In the genomic region with DNA sequence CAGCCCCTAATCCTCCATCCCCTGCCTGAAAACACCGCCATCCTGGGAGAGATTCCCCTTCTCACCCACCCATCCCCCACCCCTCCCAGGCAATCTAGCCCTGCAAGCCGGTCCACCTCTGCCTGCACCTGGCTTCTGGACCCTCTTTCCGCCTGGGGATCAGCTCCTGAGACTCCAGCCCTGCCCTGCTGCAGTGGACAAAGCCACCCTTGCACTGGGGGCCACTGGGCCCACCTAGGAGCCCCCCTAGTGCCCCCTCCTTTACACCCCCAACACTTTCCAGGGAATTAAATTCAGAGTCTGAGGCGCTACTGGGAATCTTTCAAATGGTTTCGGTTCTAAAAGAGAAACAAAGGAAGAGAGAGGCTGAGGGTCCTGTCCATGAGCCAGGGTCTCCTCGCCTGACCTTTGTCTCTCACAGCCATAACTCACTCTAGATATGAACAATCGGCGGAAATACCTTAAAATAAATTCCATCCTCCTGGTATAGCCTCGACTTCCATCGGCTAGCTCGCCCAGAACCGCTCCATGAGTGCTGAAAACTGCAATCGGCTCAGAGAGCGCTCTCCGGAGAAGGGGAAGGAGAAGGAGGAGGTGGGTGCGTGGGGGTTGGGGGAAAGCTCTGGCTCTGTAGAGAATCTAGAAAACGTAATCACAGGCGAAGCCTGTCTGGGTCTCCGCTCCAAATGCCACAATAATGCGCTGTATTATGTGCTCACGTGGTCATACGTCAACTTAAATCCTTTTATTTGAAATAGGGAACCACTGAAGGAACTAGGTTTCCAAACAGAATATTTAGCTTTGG, we compare ENCODE assay signal across 11 cellular contexts. TPM values are rescaled to one million over a fixed set of nuclear protein-coding genes. Genes with fewer than 3 reads are reported as not detected.
DNase-seq lines count a peak whose midpoint lies in the region; ATAC-seq, FAIRE-seq and TF ChIP-seq lines count a peak whose summit lies in the region.
"Had no signal": no experiment of that assay in that cellular context is flagged by ENCODE, and none has a peak within 500 bp of the region (broad histone marks: within the 10 kb centered on the region; RNA-seq: fewer than 3 reads in every experiment).

No MANE protein-coding gene starts in this region.

- ATAC-seq in A549, result peak in 1 of 2 experiments; percentile 5; a peak in 2 of 6 replicates
- ATAC-seq in gastroesophageal sphincter, result no peak
- peak; percentile 43 for ATAC-seq in omental fat pad (ENCODE audit: low FRiP score)
- ATAC-seq in GM19455 (IDR thresholded peaks at IDR 0.05; ENCODE audit: unreplicated experiment), result no peak

- no peak for TF ChIP-seq CTCF in A549 (IDR thresholded peaks at IDR 0.05)
- TF ChIP-seq CTCF in adrenal gland (IDR thresholded peaks at IDR 0.05), result no peak
- no peak for TF ChIP-seq CTCF in gastroesophageal sphincter (IDR thresholded peaks at IDR 0.05)
- TF ChIP-seq CTCF in omental fat pad (IDR thresholded peaks at IDR 0.05), result no peak
- TF ChIP-seq CTCF in WERI-Rb-1 (IDR thresholded peaks at IDR 0.05; ENCODE audit: low read depth, low read length), result no peak
- TF ChIP-seq CTCF in tibial artery (IDR thresholded peaks at IDR 0.05), result no peak

- POLR2A ChIA-PET in A549 (lab: Yijun Ruan, JAX), result interaction anchor here (1.3 kb wide), 1 partner anchor 13 kb away, joined by 3 read pairs; no protein-coding TSS in a partner anchor

- CTCF ChIA-PET in A549 (lab: Yijun Ruan, JAX), result interaction anchor here (1.2 to 3.6 kb wide), 7 partner anchors 10 to 264 kb away, joined by 3 to 18 read pairs (median 5); no protein-coding TSS in a partner anchor

- 73% methylated on average over 20 of the region's 22 CpGs for WGBS in A549 (ENCODE audit: missing lambda C conversion rate)
- WGBS in adrenal gland, 4 donors, result 57 to 62% (median 60%) methylated on average over 20 to 22 of the region's 22 CpGs
- 8% methylated on average over 15 to 16 of the region's 22 CpGs for WGBS in gastroesophageal sphincter (ENCODE audit: low coverage in 1 of 2), 2 donors

- H3K4me1 ChIP-seq in A549 (peaks cover 51% of the 10 kb centered on the region), adrenal gland (replicated peaks in 1 of 2) (peaks cover 0 to 3% of the 10 kb centered on the region in 2 donors), gastroesophageal sphincter (peaks cover 0 to 43% (median 16%) of the 10 kb centered on the region in 3 donors), tibial artery (peaks cover 0 to 48% (median 33%) of the 10 kb centered on the region in 4 donors)

- no peak for TF ChIP-seq RAD21 in A549 (conservative IDR thresholded peaks at IDR 0.05 in 1 of 2, IDR thresholded peaks at IDR 0.05 in 1 of 2)

- H3K9me3 ChIP-seq in A549 (no peaks in the 10 kb centered on the region), adrenal gland (replicated peaks in 1 of 3) (no peaks in the 10 kb centered on the region), gastroesophageal sphincter (no peaks in the 10 kb centered on the region), WERI-Rb-1 (ENCODE audit: severe bottlenecking) (no peaks in the 10 kb centered on the region), tibial artery (no peaks in the 10 kb centered on the region)

- DNase-seq in A549 (ENCODE audit: low read depth in 1 of 2, low spot score in 1 of 2) (peak in 1 of 2 experiments; percentile 59), adrenal gland (peak in 3 of 7 donors; percentile 11 to 59 (median 26)), omental fat pad (ENCODE audit: low spot score) (no peak), WERI-Rb-1 (no peak), mesenteric fat pad (ENCODE audit: low spot score) (no peak), tibial artery (no peak)
- DNase-seq: activated T-cell treated with anti-CD3 and anti-CD28 coated beads, Interleukin-2, amount 50 U/mL, for 48 hours; NCI-H446 had no signal

- H3K4me3 ChIP-seq in A549 (peak overlapping the region; percentile 44), adrenal gland (peak overlapping the region in 1 of 4 donors; percentile 44), gastroesophageal sphincter (peak overlapping the region; percentile 60 to 79), WERI-Rb-1 (ENCODE audit: low read depth, low read length) (no peak overlapping the region), tibial artery (no peak overlapping the region)

- H3K36me3 ChIP-seq in adrenal gland (replicated peaks in 1 of 2) (no peaks in the 10 kb centered on the region), gastroesophageal sphincter (no peaks in the 10 kb centered on the region), WERI-Rb-1 (no peaks in the 10 kb centered on the region), tibial artery (peaks cover 4 to 10% (median 7%) of the 10 kb centered on the region in 3 donors)

- TF ChIP-seq POLR2A in A549 (IDR thresholded peaks at IDR 0.05; ENCODE audit: low read length) (no peak), adrenal gland (IDR thresholded peaks at IDR 0.05) (no peak), gastroesophageal sphincter (IDR thresholded peaks at IDR 0.05) (no peak)

- TF ChIP-seq EP300 in A549 (IDR thresholded peaks at IDR 0.05), result no peak
- no peak for TF ChIP-seq EP300 in gastroesophageal sphincter (IDR thresholded peaks at IDR 0.05)

- no peak for FAIRE-seq in A549 (lab: Jason Lieb, UNC)
- FAIRE-seq: GM18507 had no signal

- H3K4me2 ChIP-seq in A549, result peak overlapping the region; percentile 88

- H3K27ac ChIP-seq in A549 (peak overlapping the region; percentile 83 to 90), adrenal gland (peak overlapping the region in 4 of 5 donors; percentile 36 to 91 (median 68)), gastroesophageal sphincter (peak overlapping the region; percentile 90 to 99 (median 98)), WERI-Rb-1 (no peak overlapping the region), tibial artery (no peak overlapping the region)

- intact Hi-C loops in adrenal gland (cut with DNase I) (no loop called here), tibial artery (cut with DNase I; ENCODE audit: low total_unique reads) (no loop called here)

- H3K27me3 ChIP-seq in adrenal gland (no peaks in the 10 kb centered on the region), gastroesophageal sphincter (no peaks in the 10 kb centered on the region), WERI-Rb-1 (ENCODE audit: insufficient read depth, low read depth, severe bottlenecking) (peaks cover 65% of the 10 kb centered on the region), tibial artery (no peaks in the 10 kb centered on the region)

RNA-seq across cellular contexts. Expression of a gene that starts 12.7 kb away (rescaled TPM):
- 2.6 and 2.8 TPM in 2 replicates for polyA plus RNA-seq in A549 (2011; rRNA removed)
- polyA plus RNA-seq in A549 (2012; cell fraction: cytosol; rRNA removed), result 3.3 TPM in 2 replicates
- 1.7 and 3.5 TPM in 2 replicates for polyA plus RNA-seq in A549 (2012; cell fraction: nucleus; rRNA removed)
- 2.1 to 3.0 TPM (median 2.3 TPM) in 3 replicates for polyA plus RNA-seq in A549 (2017; fragmentation: RNase III; extraction: RNeasy Plus Mini Kit Qiagen cat#74134 plus additional on column Dnase treatment)
- polyA minus RNA-seq in A549 (2011; rRNA and poly(A)+ RNA removed), result 1.7 and 1.8 TPM in 2 replicates
- 10 to 100 TPM in 1 of 8 donors, 1 to 10 TPM in 7; 3.5 to 10.9 (median 5.6) TPM for total RNA-seq in adrenal gland
- polyA plus RNA-seq in adrenal gland, result 10 to 100 TPM in 2 of 3 donors, 1 to 10 TPM in 1; 9.3 to 12.6 (median 11.3) TPM
- 10 to 100 TPM in 3 of 4 donors, 1 to 10 TPM in 1; 8.6 to 20.2 (median 15.3) TPM for total RNA-seq in gastroesophageal sphincter
- 1 to 10 TPM; 1.6 to 5.7 (median 3.1) TPM for total RNA-seq in omental fat pad
- total RNA-seq in mesenteric fat pad, result 4.0 TPM

RNA-seq across cellular contexts. Expression of a gene that starts 15.4 kb away (rescaled TPM):
- polyA plus RNA-seq in A549 (2011; rRNA removed), result 2.1 and 2.4 TPM in 2 replicates
- 1.1 and 1.2 TPM in 2 replicates for polyA plus RNA-seq in A549 (2012; cell fraction: cytosol; rRNA removed)
- polyA plus RNA-seq in A549 (2012; cell fraction: nucleus; rRNA removed), result 4.0 and 5.5 TPM in 2 replicates
- 1.3 to 1.5 TPM (median 1.4 TPM) in 3 replicates for polyA plus RNA-seq in A549 (2017; fragmentation: RNase III; extraction: RNeasy Plus Mini Kit Qiagen cat#74134 plus additional on column Dnase treatment)
- polyA minus RNA-seq in A549 (2011; rRNA and poly(A)+ RNA removed), result 0.83 TPM in 2 replicates
- total RNA-seq in adrenal gland, result 1 to 10 TPM in 5 of 8 donors, under 1 TPM in 2, not detected in 1; 0.41 to 1.9 (median 1.1) TPM
- polyA plus RNA-seq in adrenal gland, result 1 to 10 TPM; 1.2 to 2.8 (median 2.0) TPM
- total RNA-seq in gastroesophageal sphincter, result 1 to 10 TPM; 3.1 to 7.0 (median 5.0) TPM
- total RNA-seq in omental fat pad, result 1 to 10 TPM; 1.1 to 3.5 (median 1.5) TPM
- 1.2 TPM for total RNA-seq in mesenteric fat pad

RNA-seq across cellular contexts. Expression of a gene that starts 22.1 kb away (rescaled TPM):
- polyA plus RNA-seq in A549 (2011; rRNA removed) (4.8 and 5.0 TPM in 2 replicates), A549 (2017; fragmentation: RNase III; extraction: RNeasy Plus Mini Kit Qiagen cat#74134 plus additional on column Dnase treatment) (2.6 to 3.0 TPM (median 2.8 TPM) in 3 replicates), adrenal gland (under 1 TPM; 0.30 to 0.97 (median 0.32) TPM)
- polyA plus RNA-seq in A549 (2012; cell fraction: cytosol; rRNA removed), result 3.3 and 3.5 TPM in 2 replicates
- 2.0 and 2.5 TPM in 2 replicates for polyA plus RNA-seq in A549 (2012; cell fraction: nucleus; rRNA removed)
- polyA minus RNA-seq in A549 (2011; rRNA and poly(A)+ RNA removed), result 2.5 and 3.2 TPM in 2 replicates
- total RNA-seq in adrenal gland (1 to 10 TPM in 2 of 8 donors, under 1 TPM in 5, not detected in 1; 0.18 to 1.1 (median 0.90) TPM), gastroesophageal sphincter (1 to 10 TPM in 1 of 4 donors, under 1 TPM in 2, not detected in 1; 0.23 to 2.3 (median 0.27) TPM), omental fat pad (under 1 TPM; 0.56 to 0.84 (median 0.77) TPM), mesenteric fat pad (1.3 TPM)

RNA-seq across cellular contexts. Expression of a gene that starts 25.6 kb away (rescaled TPM):
- polyA plus RNA-seq in A549 (2011; rRNA removed) (6.3 and 6.5 TPM in 2 replicates), A549 (2017; fragmentation: RNase III; extraction: RNeasy Plus Mini Kit Qiagen cat#74134 plus additional on column Dnase treatment) (2.9 to 4.9 TPM (median 4.0 TPM) in 3 replicates), adrenal gland (10 to 100 TPM; 21.8 to 42.0 (median 25.9) TPM)
- polyA plus RNA-seq in A549 (2012; cell fraction: cytosol; rRNA removed), result 4.4 and 5.0 TPM in 2 replicates
- 4.4 and 4.9 TPM in 2 replicates for polyA plus RNA-seq in A549 (2012; cell fraction: nucleus; rRNA removed)
- 2.5 and 3.1 TPM in 2 replicates for polyA minus RNA-seq in A549 (2011; rRNA and poly(A)+ RNA removed)
- total RNA-seq in adrenal gland (100 to 1,000 TPM in 1 of 8 donors, 10 to 100 TPM in 7; 39.2 to 132 (median 65.7) TPM), gastroesophageal sphincter (10 to 100 TPM; 11.0 to 34.6 (median 29.3) TPM), omental fat pad (10 to 100 TPM; 10.4 to 39.4 (median 26.5) TPM), mesenteric fat pad (15.3 TPM)

RNA-seq across cellular contexts. Expression of a gene that starts 29.7 kb away (rescaled TPM):
- polyA plus RNA-seq in A549 (2011; rRNA removed) (0.78 and 0.90 TPM in 2 replicates), A549 (2017; fragmentation: RNase III; extraction: RNeasy Plus Mini Kit Qiagen cat#74134 plus additional on column Dnase treatment) (1.6 to 2.2 TPM (median 2.1 TPM) in 3 replicates), adrenal gland (1 to 10 TPM; 1.3 to 5.6 (median 1.4) TPM)
- 1.9 and 2.0 TPM in 2 replicates for polyA plus RNA-seq in A549 (2012; cell fraction: cytosol; rRNA removed)
- polyA plus RNA-seq in A549 (2012; cell fraction: nucleus; rRNA removed), result 2.5 and 3.2 TPM in 2 replicates
- polyA minus RNA-seq in A549 (2011; rRNA and poly(A)+ RNA removed), result 0.58 and 2.0 TPM in 2 replicates
- total RNA-seq in adrenal gland (10 to 100 TPM in 7 of 8 donors, 1 to 10 TPM in 1; 8.5 to 27.2 (median 16.8) TPM), gastroesophageal sphincter (10 to 100 TPM in 1 of 4 donors, under 1 TPM in 1, not detected in 2; 0.46 to 12.7 TPM), omental fat pad (10 to 100 TPM in 1 of 4 donors, 1 to 10 TPM in 3; 1.1 to 13.1 (median 6.4) TPM), mesenteric fat pad (3.1 TPM)

Comparison
In these comparisons a context has a peak if more than half of its experiments do, and no peak if none do; other contexts are left out.
1. H3K27ac ChIP-seq: peak in A549 (2 of 2), adrenal gland (4 of 5) and gastroesophageal sphincter (4 of 4); none in WERI-Rb-1 (single experiment) and tibial artery (0 of 2).
2. H3K4me3 ChIP-seq: peak in A549 (single experiment) and gastroesophageal sphincter (2 of 2); none in WERI-Rb-1 (single experiment) and tibial artery (0 of 2).